Comparison of ENCODE assay signal across 8 cellular contexts in genomic region chr20:24469116-24470030, GRCh38. TPM values are rescaled to one million over a fixed set of nuclear protein-coding genes. Genes with fewer than 3 reads are reported as not detected.
DNase-seq lines count a peak whose midpoint lies in the region; ATAC-seq, FAIRE-seq and TF ChIP-seq lines count a peak whose summit lies in the region.

SYNDIG1 (plus strand) TSS chr20:24469629; CDS start chr20:24543098, 73,469 bp downstream.

- H3K27ac ChIP-seq in HUES64 (ENCODE audit: low read depth, low read length) = peak within 1 kb of the TSS; percentile 48; the same call in 1 of the 2 replicates
- H3K27ac ChIP-seq in kidney (ENCODE audit: low read depth in 2 of 2, low read length in 2 of 2) = no peak within 1 kb of the TSS
- no peak within 1 kb of the TSS for H3K27ac ChIP-seq in stomach smooth muscle (ENCODE audit: low read length)

- H3K9me3 ChIP-seq in HUES64 (ENCODE audit: insufficient read depth, low read depth, low read length) (no peaks in the 10 kb centered on the region), kidney (ENCODE audit: control insufficient read depth in 1 of 2, low read length in 2 of 2) (no peaks in the 10 kb centered on the region), stomach smooth muscle (ENCODE audit: control insufficient read depth in 2 of 2, low read length in 2 of 2) (no peaks in the 10 kb centered on the region)

- intact Hi-C loops in kidney (cut with DNase I) = no loop called here

- no peak for ATAC-seq in HG03571 (IDR thresholded peaks at IDR 0.05; ENCODE audit: unreplicated experiment)
- no peak for ATAC-seq in HG02870 (IDR thresholded peaks at IDR 0.05; ENCODE audit: unreplicated experiment)

- FAIRE-seq in kidney (lab: Jason Lieb, UNC) (no peak), GM12891 (lab: Jason Lieb, UNC) (no peak)

- H3K4me3 ChIP-seq in HUES64 (ENCODE audit: low read length) (peak within 1 kb of the TSS; percentile 79), astrocyte of the cerebellum (ENCODE audit: low read depth, low read length) (peak within 1 kb of the TSS; percentile 56), kidney (ENCODE audit: low read length in 2 of 2) (peak within 1 kb of the TSS; percentile 53 to 76), stomach smooth muscle (ENCODE audit: low read length in 2 of 2) (peak within 1 kb of the TSS; percentile 67 to 70)

- H3K27me3 ChIP-seq in HUES64 (ENCODE audit: insufficient read depth, low read length) (peaks cover 88% of the 10 kb centered on the region), stomach smooth muscle (ENCODE audit: control insufficient read depth in 1 of 2, insufficient read depth in 2 of 2, low read length in 2 of 2) (peaks cover 19 to 35% of the 10 kb centered on the region in 2 donors)

- H3K36me3 ChIP-seq in HUES64 (ENCODE audit: insufficient read depth, low read length) = no peaks in the 10 kb centered on the region
- no peaks in the 10 kb centered on the region for H3K36me3 ChIP-seq in kidney (ENCODE audit: control insufficient read depth in 1 of 2, insufficient read depth in 2 of 2, low read length in 2 of 2)
- no peaks in the 10 kb centered on the region for H3K36me3 ChIP-seq in stomach smooth muscle (ENCODE audit: control insufficient read depth in 2 of 2, insufficient read depth in 2 of 2, low read length in 2 of 2)

- H3K4me1 ChIP-seq in HUES64 (ENCODE audit: insufficient read depth, low read length) = peaks cover 22% of the 10 kb centered on the region
- peaks cover 0 to 3% of the 10 kb centered on the region in 2 donors for H3K4me1 ChIP-seq in kidney (ENCODE audit: control insufficient read depth in 1 of 2, insufficient read depth in 1 of 2, low read depth in 1 of 2, low read length in 2 of 2)
- peaks cover 32% of the 10 kb centered on the region for H3K4me1 ChIP-seq in stomach smooth muscle (ENCODE audit: control insufficient read depth, insufficient read depth, low read length)

- no peak for TF ChIP-seq POLR2A in GM12891 (IDR thresholded peaks at IDR 0.05; ENCODE audit: low read depth, low read length)

- no peak for DNase-seq in astrocyte of the cerebellum (ENCODE audit: low read depth)
- DNase-seq in kidney = peak; percentile 77
- DNase-seq in T-helper 1 cell = no peak
- no peak for DNase-seq in GM12891 (ENCODE audit: insufficient read length, low spot score)

- H3K9ac ChIP-seq in HUES64 (ENCODE audit: low read depth, low read length) (peak within 1 kb of the TSS; percentile 58), kidney (ENCODE audit: low read length in 2 of 2) (peak within 1 kb of the TSS in 1 of 2 donors; percentile 46), stomach smooth muscle (ENCODE audit: low read length in 2 of 2) (no peak within 1 kb of the TSS)

- in situ Hi-C loops in astrocyte of the cerebellum (cut with HindIII; ENCODE audit: low sequenced_read_pairs) = loop anchor here (5.0 kb wide), 1 partner anchor 62 kb away; no protein-coding TSS in a partner anchor

- under 1% methylated on average over 110 of the region's 110 CpGs for WGBS in HUES64

- TF ChIP-seq CTCF in astrocyte of the cerebellum (IDR thresholded peaks at IDR 0.05; ENCODE audit: low read depth, low read length, missing control alignments) (no peak), kidney (IDR thresholded peaks at IDR 0.05; ENCODE audit: borderline replicate concordance, extremely low read depth, insufficient read depth) (no peak)

TF ChIP-seq in GM12891, 5 proteins besides CTCF, POLR2A, EP300 and RAD21:
- TF ChIP-seq PAX5 (IDR thresholded peaks at IDR 0.05; ENCODE audit: insufficient read depth, low read length, severe bottlenecking) (no peak), POU2F2 (IDR thresholded peaks at IDR 0.05; ENCODE audit: low read depth, low read length) (no peak), POLR2AphosphoS5 (IDR thresholded peaks at IDR 0.05; ENCODE audit: low read depth, low read length) (no peak), TAF1 (IDR thresholded peaks at IDR 0.05; ENCODE audit: low read depth, low read length) (no peak)

RNA-seq across cellular contexts. Expression of gene SYNDIG1, which starts in this region (rescaled TPM):
- polyA plus RNA-seq in HUES64 (2013, experiment 1 of 2) = 3.8 TPM
- 3.6 TPM for polyA plus RNA-seq in HUES64 (2013, experiment 2 of 2)
- 5.4 TPM for total RNA-seq in kidney
- 8.2 TPM for polyA plus RNA-seq in kidney (ENCODE audit: insufficient read depth, low read depth, low replicate concordance)
- polyA plus RNA-seq in GM12891 (2012; ENCODE audit: low read depth, missing spikeins) = not detected
